In genomic region chr13:46165485-46166220, GRCh38 we compare ENCODE assay signal across 9 cellular contexts. TPM values are rescaled to one million over a fixed set of nuclear protein-coding genes. Genes with fewer than 3 reads are reported as not detected.
DNase-seq lines count a peak whose midpoint lies in the region; ATAC-seq and TF ChIP-seq lines count a peak whose summit lies in the region.
"Had no signal": no experiment of that assay in that cellular context is flagged by ENCODE, and none has a peak within 500 bp of the region (broad histone marks: within the 10 kb centered on the region; RNA-seq: fewer than 3 reads in every experiment).

No MANE protein-coding gene starts in this region.

- peaks cover under 1% of the 10 kb centered on the region; the same call in 1 of the 2 replicates for H4K20me1 ChIP-seq in OCI-LY1 (ENCODE audit: insufficient read depth, low read length)
- H4K20me1 ChIP-seq in GM23338 (replicated peaks; ENCODE audit: insufficient read depth), result no peaks in the 10 kb centered on the region

- H3K4me3 ChIP-seq in OCI-LY1 (ENCODE audit: low read depth, low read length, poor library complexity, severe bottlenecking) (no peak overlapping the region), GM23338 (no peak overlapping the region), tibial nerve (no peak overlapping the region)

- no peaks in the 10 kb centered on the region for H3K9me3 ChIP-seq in OCI-LY1 (ENCODE audit: low read length)
- H3K9me3 ChIP-seq in tibial nerve, result no peaks in the 10 kb centered on the region

- H3K9me2 ChIP-seq in OCI-LY1 (ENCODE audit: low read depth, low read length) (no peaks in the 10 kb centered on the region), GM23338 (ENCODE audit: insufficient read depth) (no peaks in the 10 kb centered on the region)

- peak overlapping the region; percentile 89 to 97 (median 94) for H3K27ac Mint-ChIP-seq in immature natural killer cell
- no peak overlapping the region for H3K27ac Mint-ChIP-seq in GM23338

- H3K4me1 Mint-ChIP-seq in immature natural killer cell (peaks cover 90 to 93% of the 10 kb centered on the region in 2 donors), GM23338 (peaks cover 13% of the 10 kb centered on the region)

- H3K27ac ChIP-seq in OCI-LY1 (ENCODE audit: low read depth, low read length, poor library complexity, severe bottlenecking) (peak overlapping the region; percentile 44), GM23338 (ENCODE audit: low read depth) (no peak overlapping the region), tibial nerve (no peak overlapping the region)

- TF ChIP-seq POLR2A in tibial nerve (IDR thresholded peaks at IDR 0.05), result no peak

- peak; percentile 43 to 55 (median 47) for DNase-seq in immature natural killer cell
- DNase-seq in GM23338 (ENCODE audit: low spot score), result no peak
- DNase-seq in NCI-H1694 (lab: John Stamatoyannopoulos, UW), result no peak
- DNase-seq in NCI-H82 (lab: John Stamatoyannopoulos, UW), result no peak
- no peak for DNase-seq in tibial nerve (ENCODE audit: low spot score in 2 of 2)
- DNase-seq: left ventricle myocardium superior had no signal

- peak overlapping the region; percentile 58 to 98 (median 70) for H3K4me3 Mint-ChIP-seq in immature natural killer cell
- H3K4me3 Mint-ChIP-seq in GM23338, result no peak overlapping the region

- no peak for TF ChIP-seq EP300 in tibial nerve (IDR thresholded peaks at IDR 0.05)

- H3K9me3 Mint-ChIP-seq in immature natural killer cell (no peaks in the 10 kb centered on the region), GM23338 (peaks cover 13% of the 10 kb centered on the region)

- peaks cover 60% of the 10 kb centered on the region for H3K36me3 ChIP-seq in OCI-LY1 (ENCODE audit: insufficient read depth, low read length)
- no peaks in the 10 kb centered on the region for H3K36me3 ChIP-seq in GM23338 (ENCODE audit: insufficient read depth)
- no peaks in the 10 kb centered on the region for H3K36me3 ChIP-seq in tibial nerve

- H3K36me3 Mint-ChIP-seq in immature natural killer cell (peaks cover 0 to 13% (median 3%) of the 10 kb centered on the region in 3 donors), GM23338 (ENCODE audit: low read depth) (0 out of 3 replicates have a peak, but pooled peaks cover 6% of the 10 kb centered on the region)

- H3F3A ChIP-seq in OCI-LY1 (ENCODE audit: insufficient read depth, low read length) (peaks cover 4% of the 10 kb centered on the region; the same call in 1 of the 2 replicates), GM23338 (replicated peaks; ENCODE audit: low read depth) (no peaks in the 10 kb centered on the region)

- H2AFZ ChIP-seq in OCI-LY1 (ENCODE audit: low read length), result no peak overlapping the region
- H2AFZ ChIP-seq in GM23338, result no peak overlapping the region

- no peaks in the 10 kb centered on the region for H3K27me3 ChIP-seq in OCI-LY1 (ENCODE audit: insufficient read depth, low read length)
- H3K27me3 ChIP-seq in GM23338 (ENCODE audit: insufficient read depth), result no peaks in the 10 kb centered on the region
- H3K27me3 ChIP-seq in tibial nerve, result no peaks in the 10 kb centered on the region

- H3K79me2 ChIP-seq in OCI-LY1 (ENCODE audit: insufficient read depth, low read length), result peaks cover 87% of the 10 kb centered on the region
- no peaks in the 10 kb centered on the region for H3K79me2 ChIP-seq in GM23338 (replicated peaks; ENCODE audit: insufficient read depth)

- H3K4me1 ChIP-seq in OCI-LY1 (ENCODE audit: insufficient read depth, low read length, severe bottlenecking), result peaks cover 62% of the 10 kb centered on the region
- peaks cover 2% of the 10 kb centered on the region for H3K4me1 ChIP-seq in GM23338 (ENCODE audit: insufficient read depth)
- peaks cover 0 to 16% (median 10%) of the 10 kb centered on the region in 4 donors for H3K4me1 ChIP-seq in tibial nerve

- TF ChIP-seq CTCF in OCI-LY1 (IDR thresholded peaks at IDR 0.05; ENCODE audit: low read length) (no peak), GM23338 (conservative IDR thresholded peaks at IDR 0.05; ENCODE audit: low read depth in 2 of 2) (no peak), tibial nerve (IDR thresholded peaks at IDR 0.05) (no peak)

- 32 to 42% methylated on average over 5 of the region's 5 CpGs for WGBS in tibial nerve, 2 donors

- ATAC-seq in GM18502 (IDR thresholded peaks at IDR 0.05; ENCODE audit: poor library complexity, unreplicated experiment), result peak; percentile 63
- ATAC-seq in GM21737 (IDR thresholded peaks at IDR 0.05; ENCODE audit: unreplicated experiment), result peak; percentile 48
- no peak for ATAC-seq in GM23338
- ATAC-seq: left ventricle myocardium superior had no signal

- H3K9ac ChIP-seq in OCI-LY1 (ENCODE audit: low read length), result no peak overlapping the region

- H3K27me3 Mint-ChIP-seq in immature natural killer cell (ENCODE audit: low read depth in 3 of 3) (peaks cover 0 to 2% (median 0%) of the 10 kb centered on the region in 3 donors), GM23338 (ENCODE audit: insufficient read depth, low read depth, poor library complexity) (peaks cover 6% of the 10 kb centered on the region)

- H3K4me2 ChIP-seq in OCI-LY1 (ENCODE audit: low read length) (peak overlapping the region; percentile 32), GM23338 (no peak overlapping the region)

TF ChIP-seq in GM23338, 12 proteins besides CTCF, POLR2A, EP300 and RAD21 (continues in another document):
- TF ChIP-seq REST (IDR thresholded peaks at IDR 0.05; ENCODE audit: unreplicated experiment) (no peak), ZNF114 (CRISPR knock-in tag; IDR thresholded peaks at IDR 0.05) (no peak), CREB1 (CRISPR knock-in tag; IDR thresholded peaks at IDR 0.05; ENCODE audit: low read depth) (no peak), STAT1 (IDR thresholded peaks at IDR 0.05; ENCODE audit: unreplicated experiment) (no peak), ZNF331 (CRISPR knock-in tag; IDR thresholded peaks at IDR 0.05; ENCODE audit: low read depth) (no peak), EZH2phosphoT487 (IDR thresholded peaks at IDR 0.05; ENCODE audit: unreplicated experiment) (no peak)

RNA-seq across cellular contexts. Expression of gene LCP1, which starts 16.3 kb away (rescaled TPM):
- polyA plus RNA-seq in immature natural killer cell (1,000 to 10,000 TPM; 1,594 to 2,414 (median 2,262) TPM), GM23338 (2016; fragmentation: Nextera tagmentation; extraction: Ambion mirVana) (1.9 and 2.7 TPM in 2 replicates)
- total RNA-seq in GM23338 (2014; rRNA removed; shearing (Covaris generic)), result 3.4 and 6.6 TPM in 2 replicates
- total RNA-seq in tibial nerve, result 10 to 100 TPM; 18.1 to 62.7 (median 22.4) TPM

RNA-seq across cellular contexts. Expression of gene LRRC63, which starts 46.1 kb away (rescaled TPM):
- polyA plus RNA-seq in immature natural killer cell (1 to 10 TPM in 1 of 3 donors, under 1 TPM in 2; 0.10 to 1.1 (median 0.12) TPM), GM23338 (2016; fragmentation: Nextera tagmentation; extraction: Ambion mirVana) (not detected in 2 replicates)
- total RNA-seq in GM23338 (2014; rRNA removed; shearing (Covaris generic)), result not detected in 2 replicates
- under 1 TPM in 1 of 4 donors, not detected in 3; 0.78 TPM for total RNA-seq in tibial nerve

Comparison
In these comparisons a context has a peak if more than half of its experiments do, and no peak if none do; other contexts are left out.
1. DNase-seq: peak in immature natural killer cell (3 of 3); none in GM23338 (single experiment), NCI-H1694 (single experiment), NCI-H82 (single experiment) and tibial nerve (0 of 2).